32 cellular contexts compared by ENCODE assay signal in genomic region chr4:7109169-7109568, GRCh38.
"Had no signal": no experiment of that assay in that cellular context is flagged by ENCODE, and none has a peak within 500 bp of the region (broad histone marks: within the 10 kb centered on the region; RNA-seq: fewer than 3 reads in every experiment).

No MANE protein-coding gene starts in this region.

- H3K9me3 Mint-ChIP-seq: activated CD8-positive, alpha-beta T cell treated with anti-CD3 and anti-CD28 coated beads for 36 hours; activated naive CD4-positive, alpha-beta T cell treated with anti-CD3 and anti-CD28 coated beads, Interleukin-2, amount 50 U/mL, for 24 hours; activated naive CD8-positive, alpha-beta T cell treated with anti-CD3 and anti-CD28 coated beads for 36 hours; activated T-helper 17 cell treated with anti-CD3 and anti-CD28 coated beads, Interleukin-2, amount 50 U/mL, for 72 hours; T-helper 2 cell treated with Interferon-gamma antibody and Interleukin-4, amounts not matched to agents 5 μg/mL and 100 μg/mL, for 36 hours had no signal

- H3K36me3 Mint-ChIP-seq: activated naive CD8-positive, alpha-beta T cell treated with anti-CD3 and anti-CD28 coated beads for 36 hours had no signal

- H3K4me3 Mint-ChIP-seq: activated B cell treated with CpG ODN at 0.5 μM for 24 hours; activated CD8-positive, alpha-beta T cell treated with anti-CD3 and anti-CD28 coated beads for 36 hours; activated naive CD4-positive, alpha-beta T cell treated with anti-CD3 and anti-CD28 coated beads, Interleukin-2, amount 50 U/mL, for 24 hours; activated naive CD8-positive, alpha-beta T cell treated with anti-CD3 and anti-CD28 coated beads for 36 hours; activated naive CD8-positive, alpha-beta T cell treated with anti-CD3 and anti-CD28 coated beads, Interleukin-2, amount 50 U/mL, for 24 hours; activated T-cell treated with anti-CD3 and anti-CD28 coated beads, Interleukin-2, amount 50 U/mL, for 4 hours; activated T-helper 17 cell treated with anti-CD3 and anti-CD28 coated beads, Interleukin-2, amount 50 U/mL, for 72 hours; T-helper 17 cell; T-helper 2 cell treated with Interferon-gamma antibody and Interleukin-4, amounts not matched to agents 5 μg/mL and 100 μg/mL, for 36 hours had no signal

- ATAC-seq: activated CD4-positive, CD25-positive, alpha-beta regulatory T cell treated with anti-CD3 and anti-CD28 coated beads, Interleukin-2, amount 50 U/mL, for 24 hours; activated CD8-positive, alpha-beta T cell treated with anti-CD3 and anti-CD28 coated beads for 36 hours; activated naive CD8-positive, alpha-beta T cell treated with anti-CD3 and anti-CD28 coated beads, Interleukin-2, amount 50 U/mL, for 24 hours; activated T-cell treated with anti-CD3 and anti-CD28 coated beads, Interleukin-2, amount 50 U/mL, for 4 hours; activated T-helper 17 cell treated with anti-CD3 and anti-CD28 coated beads, Interleukin-2, amount 50 U/mL, for 72 hours; body of pancreas; T-helper 17 cell had no signal

- H3K4me1 ChIP-seq: adrenal gland, colonic mucosa had no signal

- H3K27me3 Mint-ChIP-seq: activated naive CD4-positive, alpha-beta T cell treated with anti-CD3 and anti-CD28 coated beads, Interleukin-2, amount 50 U/mL, for 24 hours; activated naive CD8-positive, alpha-beta T cell treated with anti-CD3 and anti-CD28 coated beads for 36 hours; activated naive CD8-positive, alpha-beta T cell treated with anti-CD3 and anti-CD28 coated beads, Interleukin-2, amount 50 U/mL, for 24 hours; activated T-helper 17 cell treated with anti-CD3 and anti-CD28 coated beads, Interleukin-2, amount 50 U/mL, for 72 hours; T-helper 17 cell had no signal

- DNase-seq: activated B cell treated with CpG ODN at 0.5 μM for 24 hours; activated CD4-positive, alpha-beta T cell treated with anti-CD3 and anti-CD28 coated beads for 48 hours; activated CD4-positive, alpha-beta T cell treated with anti-CD3 and anti-CD28 coated beads, Interleukin-2, amount 50 U/mL, for 1 hour; activated CD4-positive, alpha-beta T cell treated with anti-CD3 and anti-CD28 coated beads, Interleukin-2, amount 50 U/mL, for 48 hours; activated CD8-positive, alpha-beta memory T cell treated with anti-CD3 and anti-CD28 coated beads for 24 hours; activated CD8-positive, alpha-beta T cell treated with anti-CD3 and anti-CD28 coated beads for 36 hours; activated effector memory CD4-positive, alpha-beta T cell treated with Interleukin-2 at 50 U/mL for 16 hours; activated gamma-delta T cell treated with Interleukin-2 at 50 U/mL for 16 hours; activated naive CD4-positive, alpha-beta T cell treated with Interleukin-2 at 50 U/mL for 16 hours; activated naive CD8-positive, alpha-beta T cell treated with anti-CD3 and anti-CD28 coated beads for 36 hours; activated naive CD8-positive, alpha-beta T cell treated with anti-CD3 and anti-CD28 coated beads, Interleukin-2, amount 50 U/mL, for 24 hours; activated T-cell treated with anti-CD3 and anti-CD28 coated beads, Interleukin-2, amount 50 U/mL, for 4 hours; adrenal gland; amygdala; body of pancreas; central memory CD4-positive, alpha-beta T cell; cerebellar nuclear complex; colonic mucosa; effector CD8-positive, alpha-beta T cell; esophagus squamous epithelium; foreskin melanocyte; T-helper 1 cell; T-helper 17 cell; T1000; WERI-Rb-1 had no signal

- H3K27ac ChIP-seq: adrenal gland, body of pancreas, colonic mucosa, epithelial cell of prostate, esophagus squamous epithelium, WERI-Rb-1 had no signal

- H3K36me3 ChIP-seq: adrenal gland, colonic mucosa, esophagus squamous epithelium, WERI-Rb-1 had no signal

- H3K27me3 ChIP-seq: adrenal gland, body of pancreas, colonic mucosa, esophagus squamous epithelium had no signal

- FAIRE-seq: endometrium, endothelial cell of umbilical vein had no signal

- H3K4me3 ChIP-seq: adrenal gland, body of pancreas, colonic mucosa, esophagus squamous epithelium had no signal

- H3K27ac Mint-ChIP-seq: activated B cell treated with CpG ODN at 0.5 μM for 24 hours; activated CD8-positive, alpha-beta T cell treated with anti-CD3 and anti-CD28 coated beads for 36 hours; activated naive CD8-positive, alpha-beta T cell treated with anti-CD3 and anti-CD28 coated beads for 36 hours; activated naive CD8-positive, alpha-beta T cell treated with anti-CD3 and anti-CD28 coated beads, Interleukin-2, amount 50 U/mL, for 24 hours; activated T-helper 17 cell treated with anti-CD3 and anti-CD28 coated beads, Interleukin-2, amount 50 U/mL, for 72 hours; T-helper 17 cell; T-helper 2 cell treated with Interferon-gamma antibody and Interleukin-4, amounts not matched to agents 5 μg/mL and 100 μg/mL, for 36 hours had no signal

- H3K9me3 ChIP-seq: adrenal gland, body of pancreas, colonic mucosa, esophagus squamous epithelium had no signal

- H3K4me1 Mint-ChIP-seq: activated B cell treated with CpG ODN at 0.5 μM for 24 hours; activated naive CD4-positive, alpha-beta T cell treated with anti-CD3 and anti-CD28 coated beads, Interleukin-2, amount 50 U/mL, for 24 hours; activated naive CD8-positive, alpha-beta T cell treated with anti-CD3 and anti-CD28 coated beads for 36 hours; activated naive CD8-positive, alpha-beta T cell treated with anti-CD3 and anti-CD28 coated beads, Interleukin-2, amount 50 U/mL, for 24 hours; activated T-helper 17 cell treated with anti-CD3 and anti-CD28 coated beads, Interleukin-2, amount 50 U/mL, for 72 hours had no signal
